21 cellular contexts compared by ENCODE assay signal in the genomic region with DNA sequence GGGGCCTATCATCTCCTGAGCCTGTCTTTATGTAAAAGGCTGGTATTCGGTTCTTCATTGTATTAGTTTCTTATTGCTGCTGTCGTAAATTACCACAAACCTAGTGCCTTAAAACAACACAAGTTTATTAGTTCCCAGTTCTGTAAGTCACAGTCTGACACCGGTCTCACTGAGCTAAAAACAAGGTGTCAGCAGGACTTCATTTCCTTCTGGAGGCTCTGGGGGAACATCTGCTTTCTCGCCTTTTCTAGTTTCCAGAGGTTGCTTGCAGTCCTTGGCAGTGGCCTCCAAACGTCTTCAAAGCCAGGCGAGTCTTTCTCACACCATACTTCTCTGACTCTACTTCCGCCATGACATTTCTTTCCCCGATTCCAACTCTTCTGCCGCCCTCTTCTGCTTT.
"Had no signal": no experiment of that assay in that cellular context is flagged by ENCODE, and none has a peak within 500 bp of the region (broad histone marks: within the 10 kb centered on the region; RNA-seq: fewer than 3 reads in every experiment).

No MANE protein-coding gene starts in this region.

- ATAC-seq: esophagus mucosa; left colon; naive thymus-derived CD4-positive, alpha-beta T cell; sciatic nerve had no signal

- H3K79me2 ChIP-seq: hepatocyte had no signal

- H3K4me3 ChIP-seq: hepatocyte, spleen, tibial artery, upper lobe of left lung, vagina had no signal

- H3K4me2 ChIP-seq: hepatocyte had no signal

- H3K27ac ChIP-seq: hepatocyte, neutrophil, spleen, tibial artery, upper lobe of left lung, vagina had no signal

- H3K4me1 Mint-ChIP-seq: naive thymus-derived CD4-positive, alpha-beta T cell had no signal

- H2AFZ ChIP-seq: hepatocyte had no signal

- FAIRE-seq: endometrium had no signal

- H3K36me3 Mint-ChIP-seq: naive thymus-derived CD4-positive, alpha-beta T cell had no signal

- H3K27ac Mint-ChIP-seq: stimulated activated memory B cell treated with anti-CD40 and anti-IgM and Interleukin-4, amounts not matched to agents 10 μg/mL and 1 μg/mL and 100 μg/mL, for 72 hours; stimulated activated naive CD8-positive, alpha-beta T cell treated with anti-CD3 and anti-CD28 coated beads, Interleukin-15, Interleukin-2, amounts not matched to agents 100 ng/mL and 50 ng/mL, for 24 hours had no signal

- H3K9me3 ChIP-seq: neutrophil, tibial artery, upper lobe of left lung, vagina had no signal

- H3K4me1 ChIP-seq: spleen, tibial artery, upper lobe of left lung, vagina had no signal

- H3K36me3 ChIP-seq: neutrophil, spleen, tibial artery, upper lobe of left lung, vagina had no signal

- DNase-seq: effector memory CD4-positive, alpha-beta T cell; foreskin fibroblast; head of caudate nucleus; left colon; mesendoderm; naive thymus-derived CD4-positive, alpha-beta T cell; posterior cingulate gyrus; spleen; stimulated activated CD4-positive, alpha-beta T cell treated with anti-CD3 and anti-CD28 coated beads, Interleukin-15, amount 100 ng/mL, for 24 hours; stimulated activated CD4-positive, alpha-beta T cell treated with anti-CD3 and anti-CD28 coated beads, Interleukin-1b, Interleukin-23, amount 100 ng/mL, for 48 hours; stimulated activated CD4-positive, alpha-beta T cell treated with anti-CD3 and anti-CD28 coated beads, Interleukin-4, amount 100 ng/mL, for 24 hours; tibial artery; upper lobe of left lung had no signal

- H3K4me3 Mint-ChIP-seq: naive thymus-derived CD4-positive, alpha-beta T cell; stimulated activated memory B cell treated with anti-CD40 and anti-IgM and Interleukin-4, amounts not matched to agents 10 μg/mL and 1 μg/mL and 100 μg/mL, for 72 hours; stimulated activated naive CD8-positive, alpha-beta T cell treated with anti-CD3 and anti-CD28 coated beads, Interleukin-15, Interleukin-2, amounts not matched to agents 100 ng/mL and 50 ng/mL, for 24 hours had no signal

- H3K27me3 ChIP-seq: hepatocyte, tibial artery, upper lobe of left lung, vagina had no signal
